ENCODE assay signal across 8 cellular contexts in the genomic region with DNA sequence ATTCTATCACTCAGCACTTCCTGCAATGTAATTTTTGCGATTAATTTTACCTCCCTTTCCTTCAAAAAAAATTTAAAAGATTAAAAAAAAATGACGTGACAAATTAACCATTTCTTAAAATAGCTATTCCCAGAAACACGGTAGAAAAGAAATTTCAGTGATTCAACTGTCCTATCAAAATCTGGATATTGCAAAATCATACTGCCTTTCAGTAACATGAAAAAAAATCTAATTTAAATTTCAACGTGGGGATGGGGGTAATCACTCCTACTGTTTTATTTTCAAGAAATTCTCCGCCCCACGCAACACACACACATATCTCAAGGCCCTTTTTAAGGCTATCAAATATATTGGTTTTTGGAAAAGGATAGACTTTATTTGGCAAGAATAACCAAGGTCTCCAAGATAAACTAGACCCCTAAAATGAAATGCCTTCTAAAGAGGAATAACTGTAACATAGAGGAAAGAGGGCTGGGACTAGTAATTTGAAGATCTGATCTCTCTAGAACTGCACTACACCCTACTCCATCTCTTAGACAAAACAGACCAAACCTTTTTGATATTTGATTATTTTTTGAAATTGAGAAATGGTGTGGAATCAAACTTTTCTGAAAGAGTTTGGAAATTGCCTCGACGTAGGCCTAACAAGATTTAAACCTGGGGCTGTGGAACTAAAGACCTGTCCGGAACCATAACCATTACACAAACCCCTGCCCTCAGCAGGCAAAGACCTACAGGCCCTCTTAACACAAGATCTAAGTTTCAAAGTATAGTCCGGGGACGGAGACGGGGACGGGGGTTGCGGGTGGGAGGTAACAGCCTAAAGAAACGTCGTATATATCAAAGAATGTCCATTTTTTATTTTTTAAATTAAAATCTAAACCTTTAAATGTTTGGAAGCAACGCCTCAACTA. TPM values are rescaled to one million over a fixed set of nuclear protein-coding genes. Genes with fewer than 3 reads are reported as not detected.
DNase-seq lines count a peak whose midpoint lies in the region; ATAC-seq and TF ChIP-seq lines count a peak whose summit lies in the region.

No MANE protein-coding gene starts in this region.

- H3K27ac Mint-ChIP-seq in H9: peak overlapping the region; percentile 85 to 98 (median 91)
- peak overlapping the region; percentile 95 for H3K27ac Mint-ChIP-seq in activated T-helper 17 cell treated with anti-CD3 and anti-CD28 coated beads, Interleukin-2, amount 50 U/mL, for 72 hours
- peak overlapping the region; percentile 96 for H3K27ac Mint-ChIP-seq in glutamatergic neuron (ENCODE audit: unreplicated experiment)

- no peak overlapping the region for H4K91ac ChIP-seq in H9 (ENCODE audit: insufficient read length, low read depth, low read length)

- no peak overlapping the region for H4K5ac ChIP-seq in H9 (ENCODE audit: insufficient read length, low read depth, low read length)

- peak overlapping the region; percentile 78 to 99 for H3K4me3 Mint-ChIP-seq in H9
- H3K4me3 Mint-ChIP-seq in activated T-helper 17 cell treated with anti-CD3 and anti-CD28 coated beads, Interleukin-2, amount 50 U/mL, for 72 hours: peak overlapping the region; percentile 96
- peak overlapping the region; percentile 94 for H3K4me3 Mint-ChIP-seq in glutamatergic neuron (ENCODE audit: unreplicated experiment)

- H3K23me2 ChIP-seq in H9 (ENCODE audit: insufficient read length, low read depth, low read length, poor library complexity, severe bottlenecking): no peaks in the 10 kb centered on the region

- H3K4me2 ChIP-seq in H9 (ENCODE audit: insufficient read depth, insufficient read length, low read length): peak overlapping the region; percentile 64

- H3K9me3 ChIP-seq in H9 (ENCODE audit: control insufficient read depth, low read depth, low read length): no peaks in the 10 kb centered on the region

- H3K56ac ChIP-seq in H9 (ENCODE audit: insufficient read length, low read depth, low read length): no peak overlapping the region

- H2AK5ac ChIP-seq in H9 (ENCODE audit: insufficient read length, low read length): no peak overlapping the region

- no peak overlapping the region for H2BK15ac ChIP-seq in H9 (ENCODE audit: low read depth, low read length)

- H3K4ac ChIP-seq in H9 (ENCODE audit: low read depth, low read length): no peak overlapping the region

- 100% methylated on average over 2 of the region's 17 CpGs for WGBS in H9 (ENCODE audit: extremely low coverage, insufficient read length, low lambda C conversion rate)

- H3K9ac ChIP-seq in H9 (ENCODE audit: extremely low read depth, insufficient read length, low read length): peak overlapping the region; percentile 39
- H3K9ac ChIP-seq in rectal smooth muscle tissue (ENCODE audit: low read length): peak overlapping the region; percentile 81

- no peak overlapping the region for H2AFZ ChIP-seq in H9 (ENCODE audit: low read length)

- no peak overlapping the region for H2BK120ac ChIP-seq in H9 (ENCODE audit: low read depth, low read length, poor library complexity, severe bottlenecking)

- H3K4me1 Mint-ChIP-seq in H9: peaks cover 16 to 17% of the 10 kb centered on the region in 2 experiments
- H3K4me1 Mint-ChIP-seq in activated T-helper 17 cell treated with anti-CD3 and anti-CD28 coated beads, Interleukin-2, amount 50 U/mL, for 72 hours: peaks cover 13% of the 10 kb centered on the region
- peaks cover 9% of the 10 kb centered on the region for H3K4me1 Mint-ChIP-seq in glutamatergic neuron (ENCODE audit: low read depth, unreplicated experiment)

- no peaks in the 10 kb centered on the region for H3K27me3 Mint-ChIP-seq in H9 (ENCODE audit: low read depth)
- no peaks in the 10 kb centered on the region for H3K27me3 Mint-ChIP-seq in activated T-helper 17 cell treated with anti-CD3 and anti-CD28 coated beads, Interleukin-2, amount 50 U/mL, for 72 hours
- H3K27me3 Mint-ChIP-seq in glutamatergic neuron (ENCODE audit: unreplicated experiment): peaks cover 2% of the 10 kb centered on the region

- H3K27me3 ChIP-seq in H9 (ENCODE audit: insufficient read depth, low read length) (no peaks in the 10 kb centered on the region), rectal smooth muscle tissue (ENCODE audit: control insufficient read depth, insufficient read depth, low read length) (no peaks in the 10 kb centered on the region)

- H3K9me3 Mint-ChIP-seq in H9 (no peaks in the 10 kb centered on the region), glutamatergic neuron (ENCODE audit: unreplicated experiment) (peaks cover 7% of the 10 kb centered on the region)
- H3K9me3 Mint-ChIP-seq in activated T-helper 17 cell treated with anti-CD3 and anti-CD28 coated beads, Interleukin-2, amount 50 U/mL, for 72 hours: no peaks in the 10 kb centered on the region

- H3K36me3 Mint-ChIP-seq in H9 (ENCODE audit: insufficient read depth in 1 of 3, low read depth in 3 of 3) (peaks cover 13 to 23% (median 19%) of the 10 kb centered on the region in 3 experiments; a peak in 6 of 7 replicates), glutamatergic neuron (ENCODE audit: unreplicated experiment) (no peaks in the 10 kb centered on the region)
- peaks cover 36% of the 10 kb centered on the region for H3K36me3 Mint-ChIP-seq in activated T-helper 17 cell treated with anti-CD3 and anti-CD28 coated beads, Interleukin-2, amount 50 U/mL, for 72 hours (ENCODE audit: low read depth)

- no peak overlapping the region for H2BK5ac ChIP-seq in H9 (ENCODE audit: insufficient read length, low read length)

- DNase-seq in AG10803 (ENCODE audit: low read depth): no peak
- DNase-seq in H9: no peak
- DNase-seq in glutamatergic neuron: peak; percentile 24
- DNase-seq in AG08395 (ENCODE audit: low spot score): no peak
- no peak for DNase-seq in NCI-H1092 treated with DMSO at 0.1 percent for 48 hours (lab: John Stamatoyannopoulos, UW)
- no peak for DNase-seq in NCI-H1930 (lab: John Stamatoyannopoulos, UW)

- TF ChIP-seq CTCF in AG10803 (conservative IDR thresholded peaks at IDR 0.05; ENCODE audit: low read length) (no peak), H9 (conservative IDR thresholded peaks at IDR 0.05) (no peak), glutamatergic neuron (IDR thresholded peaks at IDR 0.05; ENCODE audit: partially characterized antibody, unreplicated experiment) (no peak)

- H2BK20ac ChIP-seq in H9 (ENCODE audit: low read depth, low read length, poor library complexity, severe bottlenecking): no peak overlapping the region

- no peaks in the 10 kb centered on the region for H4K20me1 ChIP-seq in H9 (ENCODE audit: control insufficient read depth, insufficient read depth, insufficient read length)

- H3K79me1 ChIP-seq in H9 (ENCODE audit: insufficient read depth, low read depth, low read length, poor library complexity, severe bottlenecking): peaks cover 10% of the 10 kb centered on the region

- ATAC-seq in activated T-helper 17 cell treated with anti-CD3 and anti-CD28 coated beads, Interleukin-2, amount 50 U/mL, for 72 hours (replicated peaks): no peak

- H3K79me2 ChIP-seq in H9 (ENCODE audit: insufficient read depth, low read length): peaks cover 6% of the 10 kb centered on the region; the same call in 1 of the 2 replicates

- H3K4me3 ChIP-seq in AG10803 (ENCODE audit: low read length) (peak overlapping the region; percentile 85), rectal smooth muscle tissue (ENCODE audit: low read length) (peak overlapping the region; percentile 81)

- H3K4me1 ChIP-seq in H9 (ENCODE audit: insufficient read depth, low read length): no peaks in the 10 kb centered on the region
- peaks cover 3% of the 10 kb centered on the region for H3K4me1 ChIP-seq in rectal smooth muscle tissue (ENCODE audit: control insufficient read depth, insufficient read depth, low read length)

- no peaks in the 10 kb centered on the region for H3K36me3 ChIP-seq in rectal smooth muscle tissue (ENCODE audit: control insufficient read depth, insufficient read depth, low read length)

- no peak overlapping the region for H3K23ac ChIP-seq in H9 (ENCODE audit: insufficient read length, low read depth, low read length)

- no peak overlapping the region for H3K14ac ChIP-seq in H9 (ENCODE audit: insufficient read depth, low read length)

- no peak overlapping the region for H2BK12ac ChIP-seq in H9 (ENCODE audit: insufficient read length, low read depth, low read length)

- no peak overlapping the region for H3K18ac ChIP-seq in H9 (ENCODE audit: insufficient read length, low read depth, low read length)

- no peak overlapping the region for H3T11ph ChIP-seq in H9 (ENCODE audit: low read length)

- no peak overlapping the region for H4K8ac ChIP-seq in H9 (replicated peaks; ENCODE audit: insufficient read length, low read depth, low read length)

- H3K27ac ChIP-seq in H9 (ENCODE audit: insufficient read length, low read depth, low read length) (no peak overlapping the region), rectal smooth muscle tissue (ENCODE audit: low read depth, low read length) (peak overlapping the region; percentile 94)

RNA-seq across cellular contexts. Expression of gene ARNT, which starts 0.9 kb away (rescaled TPM):
- total RNA-seq in H9 (2021) (19.1 and 22.7 TPM in 2 replicates), glutamatergic neuron (ENCODE audit: unreplicated experiment) (39.1 TPM)
- 10 to 100 TPM; 28.4 to 50.4 TPM for total RNA-seq in activated T-helper 17 cell treated with anti-CD3 and anti-CD28 coated beads, Interleukin-2, amount 50 U/mL, for 72 hours

RNA-seq across cellular contexts. Expression of gene CTXND2, which starts 11.5 kb away (rescaled TPM):
- total RNA-seq in H9 (2021) (not detected in 2 replicates), glutamatergic neuron (ENCODE audit: unreplicated experiment) (not detected)
- not detected for total RNA-seq in activated T-helper 17 cell treated with anti-CD3 and anti-CD28 coated beads, Interleukin-2, amount 50 U/mL, for 72 hours

RNA-seq across cellular contexts. Expression of gene SETDB1, which starts 50.7 kb away (rescaled TPM):
- 62.1 and 62.7 TPM in 2 replicates for total RNA-seq in H9 (2021)
- total RNA-seq in activated T-helper 17 cell treated with anti-CD3 and anti-CD28 coated beads, Interleukin-2, amount 50 U/mL, for 72 hours: 10 to 100 TPM; 49.3 to 74.3 TPM
- 57.0 TPM for total RNA-seq in glutamatergic neuron (ENCODE audit: unreplicated experiment)
